ENCODE assay signal across 1 cellular context in the genomic region with DNA sequence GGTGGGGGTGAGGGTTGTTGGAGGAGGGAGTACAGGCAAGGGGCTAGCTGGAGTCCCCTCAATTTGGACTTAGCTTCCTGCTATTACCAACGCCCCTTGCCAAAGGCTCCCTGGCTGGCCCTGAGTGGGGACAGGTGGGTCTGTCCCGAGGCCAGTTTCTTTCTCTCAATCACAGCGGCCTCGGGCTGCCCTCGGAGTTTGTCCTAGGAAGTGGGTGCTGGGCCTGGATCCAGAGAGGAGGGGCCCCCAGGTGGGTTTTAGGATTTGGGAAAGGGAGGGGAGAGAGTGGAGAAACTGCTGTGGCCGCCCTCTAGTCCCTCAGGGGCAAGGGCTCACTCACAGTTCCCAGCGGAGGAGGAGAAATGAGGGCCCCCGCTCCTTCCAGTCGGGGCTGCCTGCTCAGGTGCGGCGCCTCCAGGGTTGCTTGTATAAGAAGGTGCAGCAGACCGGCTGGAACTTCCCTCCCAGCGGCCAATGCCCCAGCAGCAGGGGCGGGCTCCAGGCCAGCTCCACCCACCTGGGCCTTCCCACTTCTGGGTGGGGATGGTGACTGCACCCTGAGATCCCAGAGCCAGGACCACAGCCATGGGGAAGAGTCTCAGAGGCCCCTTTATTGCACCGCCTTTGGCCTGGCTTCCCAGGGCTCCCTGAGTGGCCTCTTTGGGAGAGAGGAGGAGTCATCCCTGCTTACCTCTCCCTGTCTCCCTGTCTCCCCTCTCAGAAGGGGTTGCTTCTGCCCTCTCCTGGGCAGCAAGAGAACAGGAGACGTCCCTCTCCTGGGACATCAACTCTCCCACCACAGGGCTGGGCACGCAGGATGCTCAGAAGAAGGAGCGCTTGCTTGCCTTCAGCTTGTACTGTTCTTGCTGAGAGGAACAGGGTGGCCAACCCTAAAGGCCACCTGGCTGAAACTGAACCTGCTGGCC.
TF ChIP-seq lines count a peak whose summit lies in the region.

No MANE protein-coding gene starts in this region.

TF ChIP-seq in HepG2, 621 proteins besides CTCF, POLR2A, EP300 and RAD21 (continued from another document and continues in another):
- TF ChIP-seq FIP1L1 (IDR thresholded peaks at IDR 0.05; ENCODE audit: borderline replicate concordance, insufficient read depth, low read depth, low read length) (no peak), NR2F1 (CRISPR knock-in tag; IDR thresholded peaks at IDR 0.05) (no peak), RARA (CRISPR knock-in tag; IDR thresholded peaks at IDR 0.05) (no peak), ZNF552 (CRISPR knock-in tag; IDR thresholded peaks at IDR 0.05; ENCODE audit: borderline replicate concordance) (no peak), ZNF766 (CRISPR knock-in tag; IDR thresholded peaks at IDR 0.05; ENCODE audit: borderline replicate concordance) (peak; percentile 26; the same call in 1 of the 2 replicates), ZNF264 (CRISPR knock-in tag; IDR thresholded peaks at IDR 0.05) (no peak), HNRNPH1 (optimal IDR thresholded peaks at IDR 0.05; ENCODE audit: low read depth, low read length) (no peak), FOXM1 (CRISPR knock-in tag; IDR thresholded peaks at IDR 0.05) (no peak), EZH2 (conservative IDR thresholded peaks at IDR 0.05; ENCODE audit: low read depth, low read length) (no peak), TARDBP (CRISPR knock-in tag; IDR thresholded peaks at IDR 0.05) (peak; percentile 29; the same call in 1 of the 2 replicates), CCDC6 (CRISPR knock-in tag; IDR thresholded peaks at IDR 0.05) (peak; percentile 50; the same call in 1 of the 2 replicates), CENPX (CRISPR knock-in tag; IDR thresholded peaks at IDR 0.05) (no peak), MTA1 (CRISPR knock-in tag; IDR thresholded peaks at IDR 0.05; ENCODE audit: borderline replicate concordance) (peak; percentile 60; the same call in 1 of the 2 replicates), ZSCAN9 (CRISPR knock-in tag; IDR thresholded peaks at IDR 0.05; ENCODE audit: borderline replicate concordance) (no peak), ATRX (CRISPR knock-in tag; IDR thresholded peaks at IDR 0.05; ENCODE audit: borderline replicate concordance) (no peak), XRCC5 (optimal IDR thresholded peaks at IDR 0.05; ENCODE audit: low read length) (peak; percentile 86), ZNF468 (CRISPR knock-in tag; IDR thresholded peaks at IDR 0.05) (no peak), CC2D1A (CRISPR knock-in tag; IDR thresholded peaks at IDR 0.05) (no peak; the same call in 1 of the 2 replicates), NR1H2 (CRISPR knock-in tag; IDR thresholded peaks at IDR 0.05; ENCODE audit: borderline replicate concordance, low read depth) (no peak), ZKSCAN8 (CRISPR knock-in tag; IDR thresholded peaks at IDR 0.05; ENCODE audit: borderline replicate concordance) (no peak), ZNF678 (CRISPR knock-in tag; IDR thresholded peaks at IDR 0.05) (no peak), ZNF747 (CRISPR knock-in tag; IDR thresholded peaks at IDR 0.05; ENCODE audit: borderline replicate concordance) (peak; percentile 68; the same call in 1 of the 2 replicates), ZFP36 (IDR thresholded peaks at IDR 0.05; ENCODE audit: borderline replicate concordance, low read depth, low read length, partially characterized antibody) (no peak), NFIC (IDR thresholded peaks at IDR 0.05; ENCODE audit: low read length) (no peak), ZNF431 (CRISPR knock-in tag; IDR thresholded peaks at IDR 0.05; ENCODE audit: borderline replicate concordance, low read depth) (0 out of 2 replicates have a peak, but pooled peaks have one; percentile 11)
- TF ChIP-seq, protein P1, sequence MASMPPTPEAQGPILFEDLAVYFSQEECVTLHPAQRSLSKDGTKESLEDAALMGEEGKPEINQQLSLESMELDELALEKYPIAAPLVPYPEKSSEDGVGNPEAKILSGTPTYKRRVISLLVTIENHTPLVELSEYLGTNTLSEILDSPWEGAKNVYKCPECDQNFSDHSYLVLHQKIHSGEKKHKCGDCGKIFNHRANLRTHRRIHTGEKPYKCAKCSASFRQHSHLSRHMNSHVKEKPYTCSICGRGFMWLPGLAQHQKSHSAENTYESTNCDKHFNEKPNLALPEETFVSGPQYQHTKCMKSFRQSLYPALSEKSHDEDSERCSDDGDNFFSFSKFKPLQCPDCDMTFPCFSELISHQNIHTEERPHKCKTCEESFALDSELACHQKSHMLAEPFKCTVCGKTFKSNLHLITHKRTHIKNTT (CRISPR knock-in tag; IDR thresholded peaks at IDR 0.05), result no peak
- TF ChIP-seq, protein P2, sequence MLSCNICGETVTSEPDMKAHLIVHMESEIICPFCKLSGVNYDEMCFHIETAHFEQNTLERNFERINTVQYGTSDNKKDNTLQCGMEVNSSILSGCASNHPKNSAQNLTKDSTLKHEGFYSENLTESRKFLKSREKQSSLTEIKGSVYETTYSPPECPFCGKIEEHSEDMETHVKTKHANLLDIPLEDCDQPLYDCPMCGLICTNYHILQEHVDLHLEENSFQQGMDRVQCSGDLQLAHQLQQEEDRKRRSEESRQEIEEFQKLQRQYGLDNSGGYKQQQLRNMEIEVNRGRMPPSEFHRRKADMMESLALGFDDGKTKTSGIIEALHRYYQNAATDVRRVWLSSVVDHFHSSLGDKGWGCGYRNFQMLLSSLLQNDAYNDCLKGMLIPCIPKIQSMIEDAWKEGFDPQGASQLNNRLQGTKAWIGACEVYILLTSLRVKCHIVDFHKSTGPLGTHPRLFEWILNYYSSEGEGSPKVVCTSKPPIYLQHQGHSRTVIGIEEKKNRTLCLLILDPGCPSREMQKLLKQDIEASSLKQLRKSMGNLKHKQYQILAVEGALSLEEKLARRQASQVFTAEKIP (CRISPR knock-in tag; IDR thresholded peaks at IDR 0.05; ENCODE audit: borderline replicate concordance), result no peak
- TF ChIP-seq, protein P3, sequence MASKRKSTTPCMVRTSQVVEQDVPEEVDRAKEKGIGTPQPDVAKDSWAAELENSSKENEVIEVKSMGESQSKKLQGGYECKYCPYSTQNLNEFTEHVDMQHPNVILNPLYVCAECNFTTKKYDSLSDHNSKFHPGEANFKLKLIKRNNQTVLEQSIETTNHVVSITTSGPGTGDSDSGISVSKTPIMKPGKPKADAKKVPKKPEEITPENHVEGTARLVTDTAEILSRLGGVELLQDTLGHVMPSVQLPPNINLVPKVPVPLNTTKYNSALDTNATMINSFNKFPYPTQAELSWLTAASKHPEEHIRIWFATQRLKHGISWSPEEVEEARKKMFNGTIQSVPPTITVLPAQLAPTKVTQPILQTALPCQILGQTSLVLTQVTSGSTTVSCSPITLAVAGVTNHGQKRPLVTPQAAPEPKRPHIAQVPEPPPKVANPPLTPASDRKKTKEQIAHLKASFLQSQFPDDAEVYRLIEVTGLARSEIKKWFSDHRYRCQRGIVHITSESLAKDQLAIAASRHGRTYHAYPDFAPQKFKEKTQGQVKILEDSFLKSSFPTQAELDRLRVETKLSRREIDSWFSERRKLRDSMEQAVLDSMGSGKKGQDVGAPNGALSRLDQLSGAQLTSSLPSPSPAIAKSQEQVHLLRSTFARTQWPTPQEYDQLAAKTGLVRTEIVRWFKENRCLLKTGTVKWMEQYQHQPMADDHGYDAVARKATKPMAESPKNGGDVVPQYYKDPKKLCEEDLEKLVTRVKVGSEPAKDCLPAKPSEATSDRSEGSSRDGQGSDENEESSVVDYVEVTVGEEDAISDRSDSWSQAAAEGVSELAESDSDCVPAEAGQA (IDR thresholded peaks at IDR 0.05; ENCODE audit: low read depth), result no peak
- TF ChIP-seq, protein P3 (CRISPR knock-in tag; IDR thresholded peaks at IDR 0.05; ENCODE audit: borderline replicate concordance), result no peak
- TF ChIP-seq, protein P4, sequence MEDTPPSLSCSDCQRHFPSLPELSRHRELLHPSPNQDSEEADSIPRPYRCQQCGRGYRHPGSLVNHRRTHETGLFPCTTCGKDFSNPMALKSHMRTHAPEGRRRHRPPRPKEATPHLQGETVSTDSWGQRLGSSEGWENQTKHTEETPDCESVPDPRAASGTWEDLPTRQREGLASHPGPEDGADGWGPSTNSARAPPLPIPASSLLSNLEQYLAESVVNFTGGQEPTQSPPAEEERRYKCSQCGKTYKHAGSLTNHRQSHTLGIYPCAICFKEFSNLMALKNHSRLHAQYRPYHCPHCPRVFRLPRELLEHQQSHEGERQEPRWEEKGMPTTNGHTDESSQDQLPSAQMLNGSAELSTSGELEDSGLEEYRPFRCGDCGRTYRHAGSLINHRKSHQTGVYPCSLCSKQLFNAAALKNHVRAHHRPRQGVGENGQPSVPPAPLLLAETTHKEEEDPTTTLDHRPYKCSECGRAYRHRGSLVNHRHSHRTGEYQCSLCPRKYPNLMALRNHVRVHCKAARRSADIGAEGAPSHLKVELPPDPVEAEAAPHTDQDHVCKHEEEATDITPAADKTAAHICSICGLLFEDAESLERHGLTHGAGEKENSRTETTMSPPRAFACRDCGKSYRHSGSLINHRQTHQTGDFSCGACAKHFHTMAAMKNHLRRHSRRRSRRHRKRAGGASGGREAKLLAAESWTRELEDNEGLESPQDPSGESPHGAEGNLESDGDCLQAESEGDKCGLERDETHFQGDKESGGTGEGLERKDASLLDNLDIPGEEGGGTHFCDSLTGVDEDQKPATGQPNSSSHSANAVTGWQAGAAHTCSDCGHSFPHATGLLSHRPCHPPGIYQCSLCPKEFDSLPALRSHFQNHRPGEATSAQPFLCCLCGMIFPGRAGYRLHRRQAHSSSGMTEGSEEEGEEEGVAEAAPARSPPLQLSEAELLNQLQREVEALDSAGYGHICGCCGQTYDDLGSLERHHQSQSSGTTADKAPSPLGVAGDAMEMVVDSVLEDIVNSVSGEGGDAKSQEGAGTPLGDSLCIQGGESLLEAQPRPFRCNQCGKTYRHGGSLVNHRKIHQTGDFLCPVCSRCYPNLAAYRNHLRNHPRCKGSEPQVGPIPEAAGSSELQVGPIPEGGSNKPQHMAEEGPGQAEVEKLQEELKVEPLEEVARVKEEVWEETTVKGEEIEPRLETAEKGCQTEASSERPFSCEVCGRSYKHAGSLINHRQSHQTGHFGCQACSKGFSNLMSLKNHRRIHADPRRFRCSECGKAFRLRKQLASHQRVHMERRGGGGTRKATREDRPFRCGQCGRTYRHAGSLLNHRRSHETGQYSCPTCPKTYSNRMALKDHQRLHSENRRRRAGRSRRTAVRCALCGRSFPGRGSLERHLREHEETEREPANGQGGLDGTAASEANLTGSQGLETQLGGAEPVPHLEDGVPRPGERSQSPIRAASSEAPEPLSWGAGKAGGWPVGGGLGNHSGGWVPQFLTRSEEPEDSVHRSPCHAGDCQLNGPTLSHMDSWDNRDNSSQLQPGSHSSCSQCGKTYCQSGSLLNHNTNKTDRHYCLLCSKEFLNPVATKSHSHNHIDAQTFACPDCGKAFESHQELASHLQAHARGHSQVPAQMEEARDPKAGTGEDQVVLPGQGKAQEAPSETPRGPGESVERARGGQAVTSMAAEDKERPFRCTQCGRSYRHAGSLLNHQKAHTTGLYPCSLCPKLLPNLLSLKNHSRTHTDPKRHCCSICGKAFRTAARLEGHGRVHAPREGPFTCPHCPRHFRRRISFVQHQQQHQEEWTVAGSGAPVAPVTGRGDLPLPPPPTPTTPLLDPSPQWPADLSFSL (CRISPR knock-in tag; IDR thresholded peaks at IDR 0.05), result no peak
- TF ChIP-seq, protein P5, sequence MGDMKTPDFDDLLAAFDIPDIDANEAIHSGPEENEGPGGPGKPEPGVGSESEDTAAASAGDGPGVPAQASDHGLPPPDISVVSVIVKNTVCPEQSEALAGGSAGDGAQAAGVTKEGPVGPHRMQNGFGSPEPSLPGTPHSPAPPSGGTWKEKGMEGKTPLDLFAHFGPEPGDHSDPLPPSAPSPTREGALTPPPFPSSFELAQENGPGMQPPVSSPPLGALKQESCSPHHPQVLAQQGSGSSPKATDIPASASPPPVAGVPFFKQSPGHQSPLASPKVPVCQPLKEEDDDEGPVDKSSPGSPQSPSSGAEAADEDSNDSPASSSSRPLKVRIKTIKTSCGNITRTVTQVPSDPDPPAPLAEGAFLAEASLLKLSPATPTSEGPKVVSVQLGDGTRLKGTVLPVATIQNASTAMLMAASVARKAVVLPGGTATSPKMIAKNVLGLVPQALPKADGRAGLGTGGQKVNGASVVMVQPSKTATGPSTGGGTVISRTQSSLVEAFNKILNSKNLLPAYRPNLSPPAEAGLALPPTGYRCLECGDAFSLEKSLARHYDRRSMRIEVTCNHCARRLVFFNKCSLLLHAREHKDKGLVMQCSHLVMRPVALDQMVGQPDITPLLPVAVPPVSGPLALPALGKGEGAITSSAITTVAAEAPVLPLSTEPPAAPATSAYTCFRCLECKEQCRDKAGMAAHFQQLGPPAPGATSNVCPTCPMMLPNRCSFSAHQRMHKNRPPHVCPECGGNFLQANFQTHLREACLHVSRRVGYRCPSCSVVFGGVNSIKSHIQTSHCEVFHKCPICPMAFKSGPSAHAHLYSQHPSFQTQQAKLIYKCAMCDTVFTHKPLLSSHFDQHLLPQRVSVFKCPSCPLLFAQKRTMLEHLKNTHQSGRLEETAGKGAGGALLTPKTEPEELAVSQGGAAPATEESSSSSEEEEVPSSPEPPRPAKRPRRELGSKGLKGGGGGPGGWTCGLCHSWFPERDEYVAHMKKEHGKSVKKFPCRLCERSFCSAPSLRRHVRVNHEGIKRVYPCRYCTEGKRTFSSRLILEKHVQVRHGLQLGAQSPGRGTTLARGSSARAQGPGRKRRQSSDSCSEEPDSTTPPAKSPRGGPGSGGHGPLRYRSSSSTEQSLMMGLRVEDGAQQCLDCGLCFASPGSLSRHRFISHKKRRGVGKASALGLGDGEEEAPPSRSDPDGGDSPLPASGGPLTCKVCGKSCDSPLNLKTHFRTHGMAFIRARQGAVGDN (CRISPR knock-in tag; IDR thresholded peaks at IDR 0.05), result peak; percentile 81
- TF ChIP-seq, protein P6, sequence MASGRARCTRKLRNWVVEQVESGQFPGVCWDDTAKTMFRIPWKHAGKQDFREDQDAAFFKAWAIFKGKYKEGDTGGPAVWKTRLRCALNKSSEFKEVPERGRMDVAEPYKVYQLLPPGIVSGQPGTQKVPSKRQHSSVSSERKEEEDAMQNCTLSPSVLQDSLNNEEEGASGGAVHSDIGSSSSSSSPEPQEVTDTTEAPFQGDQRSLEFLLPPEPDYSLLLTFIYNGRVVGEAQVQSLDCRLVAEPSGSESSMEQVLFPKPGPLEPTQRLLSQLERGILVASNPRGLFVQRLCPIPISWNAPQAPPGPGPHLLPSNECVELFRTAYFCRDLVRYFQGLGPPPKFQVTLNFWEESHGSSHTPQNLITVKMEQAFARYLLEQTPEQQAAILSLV (CRISPR knock-in tag; IDR thresholded peaks at IDR 0.05; ENCODE audit: borderline replicate concordance), result 0 out of 2 replicates have a peak, but pooled peaks have one; percentile 22
